ENCODE assay signal across 8 cellular contexts in genomic region chr6:4136354-4136831, GRCh38. TPM values are rescaled to one million over a fixed set of nuclear protein-coding genes. Genes with fewer than 3 reads are reported as not detected.
DNase-seq lines count a peak whose midpoint lies in the region; ATAC-seq and TF ChIP-seq lines count a peak whose summit lies in the region.

No MANE protein-coding gene starts in this region.

- peak overlapping the region; percentile 57 for H2AFZ ChIP-seq in fibroblast of lung (ENCODE audit: low read length)

- H3K9me3 Mint-ChIP-seq in progenitor cell of endocrine pancreas (ENCODE audit: low read depth): peaks cover 1% of the 10 kb centered on the region

- H4K20me1 ChIP-seq in fibroblast of lung (ENCODE audit: control insufficient read depth, extremely low read depth, insufficient read depth, low read length): no peaks in the 10 kb centered on the region

- peak overlapping the region; percentile 64 for H3K4me2 ChIP-seq in fibroblast of lung (ENCODE audit: extremely low read depth, insufficient read depth, low read length)

- H3K27me3 Mint-ChIP-seq in progenitor cell of endocrine pancreas: peaks cover 7% of the 10 kb centered on the region

- DNase-seq in SJSA1 (ENCODE audit: low read depth in 1 of 2, low spot score in 2 of 2) (no peak), fibroblast of lung (ENCODE audit: low read depth in 2 of 2) (no peak), progenitor cell of endocrine pancreas (ENCODE audit: low spot score, unreplicated experiment) (no peak)
- no peak for DNase-seq in effector CD4-positive, alpha-beta T cell
- no peak for DNase-seq in activated CD8-positive, alpha-beta memory T cell treated with anti-CD3 and anti-CD28 coated beads, Interleukin-2, amount 50 U/mL, for 48 hours

- peaks cover 33% of the 10 kb centered on the region for H3K79me2 ChIP-seq in fibroblast of lung (ENCODE audit: control insufficient read depth, insufficient read depth, low read length)

- H3K36me3 ChIP-seq in ES-I3 (ENCODE audit: insufficient read depth, low read length) (peaks cover 9% of the 10 kb centered on the region), SJSA1 (peaks cover 15% of the 10 kb centered on the region), fibroblast of lung (ENCODE audit: control insufficient read depth, insufficient read depth, low read length) (peaks cover 4% of the 10 kb centered on the region)

- H3K4me1 ChIP-seq in ES-I3 (ENCODE audit: insufficient read depth, low read length) (peaks cover 14% of the 10 kb centered on the region), SJSA1 (replicated peaks) (peaks cover 17% of the 10 kb centered on the region), fibroblast of lung (ENCODE audit: control insufficient read depth, extremely low read depth, insufficient read depth, low read length) (peaks cover 2% of the 10 kb centered on the region)

- peak overlapping the region; percentile 60 for H3K27ac ChIP-seq in SJSA1
- H3K27ac ChIP-seq in fibroblast of lung (ENCODE audit: insufficient read depth, low read length): peak overlapping the region; percentile 64

- H3K4me3 ChIP-seq in SJSA1 (peak overlapping the region; percentile 71), fibroblast of lung (replicated peaks in 1 of 4; ENCODE audit: control extremely low read depth in 1 of 4, insufficient read depth in 1 of 4, low read depth in 3 of 4, low read length in 4 of 4) (peak overlapping the region; percentile 55 to 79 (median 68))

- peak overlapping the region; percentile 90 for H3K27ac Mint-ChIP-seq in progenitor cell of endocrine pancreas

- ATAC-seq in GM21447 (IDR thresholded peaks at IDR 0.05; ENCODE audit: unreplicated experiment): no peak
- no peak for ATAC-seq in activated CD4-positive, CD25-positive, alpha-beta regulatory T cell treated with anti-CD3 and anti-CD28 coated beads, Interleukin-2, amount 50 U/mL, for 24 hours

- no peak for TF ChIP-seq CTCF in fibroblast of lung (conservative IDR thresholded peaks at IDR 0.05 in 1 of 2, IDR thresholded peaks at IDR 0.05 in 1 of 2; ENCODE audit: low read depth in 1 of 2, low read length in 2 of 2)
- TF ChIP-seq CTCF in progenitor cell of endocrine pancreas (IDR thresholded peaks at IDR 0.05; ENCODE audit: unreplicated experiment): no peak

- H3K9me3 ChIP-seq in ES-I3 (ENCODE audit: control insufficient read depth, insufficient read depth, low read length) (peaks cover 6% of the 10 kb centered on the region; the same call in 1 of the 2 replicates), SJSA1 (replicated peaks) (no peaks in the 10 kb centered on the region), fibroblast of lung (ENCODE audit: control insufficient read depth, insufficient read depth, low read depth, low read length) (no peaks in the 10 kb centered on the region)

- peak overlapping the region; percentile 92 for H3K9ac ChIP-seq in ES-I3 (ENCODE audit: low read depth, low read length)
- peak overlapping the region; percentile 50 for H3K9ac ChIP-seq in fibroblast of lung (ENCODE audit: insufficient read depth, low read length)

- H3K4me1 Mint-ChIP-seq in progenitor cell of endocrine pancreas (ENCODE audit: low read depth): peaks cover 16% of the 10 kb centered on the region

- H3K27me3 ChIP-seq in SJSA1 (replicated peaks): no peaks in the 10 kb centered on the region
- H3K27me3 ChIP-seq in fibroblast of lung (ENCODE audit: control insufficient read depth, insufficient read depth, low read length): no peaks in the 10 kb centered on the region

- peaks cover 14% of the 10 kb centered on the region for H3K36me3 Mint-ChIP-seq in progenitor cell of endocrine pancreas (ENCODE audit: insufficient read depth)

- peak overlapping the region; percentile 74 for H3K4me3 Mint-ChIP-seq in progenitor cell of endocrine pancreas (ENCODE audit: low read depth)

RNA-seq across cellular contexts. Expression of gene ECI2, which starts 1.0 kb away (rescaled TPM):
- 91.6 and 103 TPM in 2 replicates for total RNA-seq in SJSA1 (2014; rRNA removed; shearing (Covaris generic))
- total RNA-seq in fibroblast of lung: 91.4 and 157 TPM in 2 replicates
- polyA plus RNA-seq in fibroblast of lung: 85.2 and 130 TPM in 2 replicates
- 107 and 162 TPM in 2 replicates for polyA plus RNA-seq in fibroblast of lung (2012)
- polyA minus RNA-seq in fibroblast of lung (ENCODE audit: low replicate concordance): 37.0 and 76.5 TPM in 2 replicates
- total RNA-seq in progenitor cell of endocrine pancreas: 68.5 and 71.8 TPM in 2 replicates

RNA-seq across cellular contexts. Expression of gene FAM217A, which starts 57.5 kb away (rescaled TPM):
- not detected in 2 replicates for total RNA-seq in SJSA1 (2014; rRNA removed; shearing (Covaris generic))
- total RNA-seq in fibroblast of lung: not detected in 2 replicates
- polyA plus RNA-seq in fibroblast of lung: not detected in 2 replicates
- polyA plus RNA-seq in fibroblast of lung (2012): not detected in 2 replicates
- polyA minus RNA-seq in fibroblast of lung (ENCODE audit: low replicate concordance): not detected in 2 replicates
- total RNA-seq in progenitor cell of endocrine pancreas: 0.13 TPM in 1 of 2 replicates, not detected in the other
